Comparison of ENCODE assay signal across 8 cellular contexts in genomic region chr2:73233932-73234832, GRCh38. TPM values are rescaled to one million over a fixed set of nuclear protein-coding genes. Genes with fewer than 3 reads are reported as not detected.
A peak's percentile ranks its signal among the peaks of the same experiment; 100 is the strongest.
DNase-seq lines count a peak whose midpoint lies in the region; ATAC-seq and TF ChIP-seq lines count a peak whose summit lies in the region.

Gene CCT7 (plus strand): TSS chr2:73234308. CDS start chr2:73234379, 71 bp downstream.

- TF ChIP-seq CTCF in epithelial cell of esophagus (IDR thresholded peaks at IDR 0.05; ENCODE audit: insufficient read depth, low read depth, low read length, missing control alignments) (no peak), mucosa of descending colon (IDR thresholded peaks at IDR 0.05) (no peak)

- peaks cover 18 to 35% (median 25%) of the 10 kb centered on the region in 3 donors for H3K4me1 Mint-ChIP-seq in IgD-negative memory B cell

- no peaks in the 10 kb centered on the region for H3K9me3 ChIP-seq in mucosa of descending colon

- peak; percentile 93 for DNase-seq in DMS 273 treated with DMSO at 0.1 percent for 48 hours (lab: John Stamatoyannopoulos, UW)
- DNase-seq in OCI-M1 (lab: John Stamatoyannopoulos, UW): peak; percentile 90
- peak; percentile 82 for DNase-seq in activated T-cell treated with anti-CD3 and anti-CD28 coated beads for 24 hours (ENCODE audit: low read depth)
- peak; percentile 92 for DNase-seq in epithelial cell of esophagus (ENCODE audit: low read depth)
- DNase-seq in mucosa of descending colon: peak; percentile 88 to 94 (median 91)
- DNase-seq in stimulated activated CD8-positive, alpha-beta memory T cell treated with anti-CD3 and anti-CD28 coated beads, Interleukin-4, amount 100 ng/mL, for 1 hour (ENCODE audit: low read depth in 2 of 2, low spot score in 1 of 2): peak; percentile 71 to 76

- intact Hi-C loops in mucosa of descending colon (cut with DNase I, micrococcal nuclease): no loop called here

- peak; percentile 64 for ATAC-seq in GM21529 (IDR thresholded peaks at IDR 0.05; ENCODE audit: unreplicated experiment)
- peak; percentile 85 for ATAC-seq in mucosa of descending colon

- H3K36me3 Mint-ChIP-seq in IgD-negative memory B cell: no peaks in the 10 kb centered on the region

- H3K27ac Mint-ChIP-seq in IgD-negative memory B cell: peak within 1 kb of the TSS; percentile 96 to 99 (median 97)

- no peaks in the 10 kb centered on the region for H3K36me3 ChIP-seq in mucosa of descending colon (ENCODE audit: low read depth)

- H3K27me3 Mint-ChIP-seq in IgD-negative memory B cell: no peaks in the 10 kb centered on the region

- H3K4me3 Mint-ChIP-seq in IgD-negative memory B cell: peak within 1 kb of the TSS; percentile 96 to 100 (median 99)

- peak within 1 kb of the TSS; percentile 83 for H3K4me3 ChIP-seq in epithelial cell of esophagus (ENCODE audit: low read length)
- H3K4me3 ChIP-seq in mucosa of descending colon: peak within 1 kb of the TSS; percentile 62

- no peaks in the 10 kb centered on the region for H3K9me3 Mint-ChIP-seq in IgD-negative memory B cell

- H3K4me1 ChIP-seq in mucosa of descending colon (ENCODE audit: low read depth): peaks cover 22% of the 10 kb centered on the region

RNA-seq across cellular contexts. Expression of gene CCT7, which starts in this region (rescaled TPM):
- 242 TPM for polyA plus RNA-seq in IgD-negative memory B cell
- 100 to 1,000 TPM; 132 to 207 (median 144) TPM for total RNA-seq in mucosa of descending colon

Comparison
In these comparisons a context has a peak if more than half of its experiments do, and no peak if none do; other contexts are left out.
1. Peak in every context shown above with its lines: DNase-seq, ATAC-seq and H3K4me3 ChIP-seq.